Comparison of ENCODE assay signal across 14 cellular contexts in the genomic region with DNA sequence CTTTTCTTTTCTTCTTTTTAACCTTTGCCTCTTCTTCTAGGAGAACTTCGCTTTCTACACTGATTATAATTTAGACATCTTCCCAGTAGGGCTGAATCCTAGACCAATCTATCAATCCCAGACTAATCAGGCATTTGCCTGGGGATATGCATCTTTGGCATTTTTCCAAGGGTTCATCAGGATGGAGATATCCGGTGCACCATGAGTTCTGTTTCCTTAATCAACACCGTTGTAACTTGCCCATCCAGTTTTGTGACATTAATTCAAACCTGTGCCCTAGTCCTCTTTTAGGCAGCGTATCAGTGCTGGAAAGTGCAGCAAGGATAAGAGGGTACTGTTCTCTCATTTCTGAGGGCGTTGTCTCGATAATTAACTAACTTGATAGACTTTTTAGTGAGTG. TPM values are rescaled to one million over a fixed set of nuclear protein-coding genes. Genes with fewer than 3 reads are reported as not detected.
DNase-seq lines count a peak whose midpoint lies in the region; ATAC-seq, FAIRE-seq and TF ChIP-seq lines count a peak whose summit lies in the region.
"Had no signal": no experiment of that assay in that cellular context is flagged by ENCODE, and none has a peak within 500 bp of the region (broad histone marks: within the 10 kb centered on the region; RNA-seq: fewer than 3 reads in every experiment).

No MANE protein-coding gene starts in this region.

- TF ChIP-seq CTCF in esophagus muscularis mucosa (IDR thresholded peaks at IDR 0.05) (no peak), gastrocnemius medialis (IDR thresholded peaks at IDR 0.05 in 4 of 5, conservative IDR thresholded peaks at IDR 0.05 in 1 of 5) (no peak), smooth muscle cell (IDR thresholded peaks at IDR 0.05; ENCODE audit: borderline replicate concordance, insufficient read depth, poor library complexity, severe bottlenecking) (no peak)

- no peak overlapping the region for H2AFZ ChIP-seq in smooth muscle cell (ENCODE audit: low read depth)

- no peak overlapping the region for H3K9ac ChIP-seq in smooth muscle cell (ENCODE audit: low read depth)

- WGBS in esophagus muscularis mucosa: 69% methylated on average over 6 of the region's 6 CpGs
- whole genome bisulfite sequencing in smooth muscle cell (ENCODE audit: low lambda C conversion rate): 89% methylated on average over 6 of the region's 6 CpGs

- no peak for TF ChIP-seq EP300 in esophagus muscularis mucosa (IDR thresholded peaks at IDR 0.05)

- H3K4me1 ChIP-seq in esophagus muscularis mucosa: peaks cover 16 to 48% (median 37%) of the 10 kb centered on the region in 4 donors
- H3K4me1 ChIP-seq in gastrocnemius medialis: peaks cover 13 to 14% of the 10 kb centered on the region in 2 donors
- H3K4me1 ChIP-seq in smooth muscle cell (ENCODE audit: low read depth): peaks cover 11% of the 10 kb centered on the region

- H3F3A ChIP-seq in smooth muscle cell (ENCODE audit: low read depth): peaks cover 10% of the 10 kb centered on the region

- no peak for TF ChIP-seq POLR2A in GM12891 (IDR thresholded peaks at IDR 0.05; ENCODE audit: low read depth, low read length)
- TF ChIP-seq POLR2A in esophagus muscularis mucosa (IDR thresholded peaks at IDR 0.05; ENCODE audit: low read depth): no peak
- TF ChIP-seq POLR2A in gastrocnemius medialis (IDR thresholded peaks at IDR 0.05): no peak

- ATAC-seq in gastrocnemius medialis (no peak), esophagus mucosa (no peak)
- ATAC-seq: CD8-positive, alpha-beta T cell had no signal

- no peak overlapping the region for H3K4me2 ChIP-seq in smooth muscle cell

- H3K79me2 ChIP-seq in smooth muscle cell (ENCODE audit: low read depth): no peaks in the 10 kb centered on the region

- H3K36me3 ChIP-seq in esophagus muscularis mucosa: peaks cover 10 to 13% (median 12%) of the 10 kb centered on the region in 4 donors
- H3K36me3 ChIP-seq in gastrocnemius medialis: no peaks in the 10 kb centered on the region
- no peaks in the 10 kb centered on the region for H3K36me3 ChIP-seq in smooth muscle cell (ENCODE audit: low read depth)

- DNase-seq in GM12891 (ENCODE audit: insufficient read length, low spot score) (no peak), NCI-H345 treated with DMSO at 0.1 percent for 48 hours (lab: John Stamatoyannopoulos, UW; ENCODE audit: unreplicated experiment) (peak; percentile 72), esophagus muscularis mucosa (ENCODE audit: extremely low spot score) (no peak), gastrocnemius medialis (no peak), smooth muscle cell (lab: John Stamatoyannopoulos, UW; ENCODE audit: unreplicated experiment) (no peak)
- no peak for DNase-seq in stimulated activated CD4-positive, alpha-beta T cell treated with anti-CD3 and anti-CD28 coated beads, Interleukin-4, amount 100 ng/mL, for 4 hours
- no peak for DNase-seq in activated T-cell treated with anti-CD3 and anti-CD28 coated beads, Interleukin-2, amount 50 U/mL, for 48 hours
- DNase-seq: CD8-positive, alpha-beta T cell; effector CD8-positive, alpha-beta T cell; Kasumi-1; SIG-M5 had no signal

- peak; percentile 62 for FAIRE-seq in GM12891 (lab: Jason Lieb, UNC)

- H3K27ac ChIP-seq in esophagus muscularis mucosa (replicated peaks in 1 of 4) (peak overlapping the region; percentile 81 to 87 (median 86)), gastrocnemius medialis (peak overlapping the region; percentile 61 to 78 (median 66)), smooth muscle cell (ENCODE audit: low read depth) (no peak overlapping the region)

- H3K9me3 ChIP-seq in esophagus muscularis mucosa (no peaks in the 10 kb centered on the region), gastrocnemius medialis (no peaks in the 10 kb centered on the region), smooth muscle cell (replicated peaks; ENCODE audit: low read depth) (no peaks in the 10 kb centered on the region)

- peak overlapping the region; percentile 49 to 63 (median 60) for H3K4me3 ChIP-seq in esophagus muscularis mucosa
- H3K4me3 ChIP-seq in gastrocnemius medialis: peak overlapping the region in 1 of 4 donors; percentile 42
- no peak overlapping the region for H3K4me3 ChIP-seq in smooth muscle cell

- intact Hi-C loops in esophagus muscularis mucosa (cut with DNase I) (loop anchor here (5.0 kb wide), 1 partner anchor 39 kb away; no protein-coding TSS in a partner anchor), gastrocnemius medialis (cut with DNase I; ENCODE audit: low total_unique reads) (no loop called here)

- no peaks in the 10 kb centered on the region for H3K27me3 ChIP-seq in esophagus muscularis mucosa
- no peaks in the 10 kb centered on the region for H3K27me3 ChIP-seq in gastrocnemius medialis
- H3K27me3 ChIP-seq in smooth muscle cell (ENCODE audit: low read depth): no peaks in the 10 kb centered on the region

- no peaks in the 10 kb centered on the region for H4K20me1 ChIP-seq in smooth muscle cell (ENCODE audit: low read depth)

- in situ Hi-C loops in gastrocnemius medialis (cut with MboI; ENCODE audit: low sequenced_read_pairs in 4 of 4): no loop called here

TF ChIP-seq in GM12891, 5 proteins besides CTCF, POLR2A, EP300 and RAD21:
- TF ChIP-seq SPI1 (IDR thresholded peaks at IDR 0.05; ENCODE audit: low read depth, low read length) (no peak), TAF1 (IDR thresholded peaks at IDR 0.05; ENCODE audit: low read depth, low read length) (no peak), PAX5 (IDR thresholded peaks at IDR 0.05; ENCODE audit: insufficient read depth, low read length, severe bottlenecking) (no peak), POLR2AphosphoS5 (IDR thresholded peaks at IDR 0.05; ENCODE audit: low read depth, low read length) (no peak), POU2F2 (IDR thresholded peaks at IDR 0.05; ENCODE audit: low read depth, low read length) (no peak)

RNA-seq across cellular contexts. Expression of a gene that starts 0.6 kb away (rescaled TPM):
- polyA plus RNA-seq in GM12891 (2012; ENCODE audit: low read depth, missing spikeins): not detected
- 100 to 1,000 TPM; 604 to 929 (median 711) TPM for total RNA-seq in esophagus muscularis mucosa
- 10 to 100 TPM; 32.4 to 67.3 (median 47.1) TPM for total RNA-seq in gastrocnemius medialis
- total RNA-seq in esophagus mucosa: 16.7 TPM
- 173 and 176 TPM in 2 replicates for total RNA-seq in smooth muscle cell
- 626 and 815 TPM in 2 replicates for polyA plus RNA-seq in smooth muscle cell
- total RNA-seq: NCI-H460, progenitor cell of endocrine pancreas had no signal

RNA-seq across cellular contexts. Expression of a gene that starts 42.9 kb away (rescaled TPM):
- polyA plus RNA-seq in GM12891 (2012; ENCODE audit: low read depth, missing spikeins): not detected
- total RNA-seq in esophagus muscularis mucosa (1 to 10 TPM in 3 of 4 donors, under 1 TPM in 1; 0.83 to 2.7 (median 1.9) TPM), gastrocnemius medialis (1 to 10 TPM in 2 of 4 donors, under 1 TPM in 2; 0.44 to 1.6 (median 1.3) TPM), esophagus mucosa (0.08 TPM), smooth muscle cell (5.0 and 9.0 TPM in 2 replicates)
- 1.7 and 2.0 TPM in 2 replicates for polyA plus RNA-seq in smooth muscle cell
- total RNA-seq: CD8-positive, alpha-beta T cell; NCI-H460 had no signal

RNA-seq across cellular contexts. Expression of a gene that starts 52.1 kb away (rescaled TPM):
- polyA plus RNA-seq in GM12891 (2012; ENCODE audit: low read depth, missing spikeins): 0.62 TPM
- 1 to 10 TPM in 1 of 4 donors, under 1 TPM in 2, not detected in 1; 0.33 to 1.0 (median 0.58) TPM for total RNA-seq in esophagus muscularis mucosa
- under 1 TPM in 1 of 4 donors, not detected in 3; 0.42 TPM for total RNA-seq in gastrocnemius medialis
- 4.5 TPM for total RNA-seq in esophagus mucosa
- 3.9 and 7.8 TPM in 2 replicates for total RNA-seq in smooth muscle cell
- polyA plus RNA-seq in smooth muscle cell: 2.7 and 12.3 TPM in 2 replicates
- total RNA-seq: NCI-H460 had no signal
